Comparison of ENCODE assay signal across 8 cellular contexts in genomic region chr22:44181033-44181911, GRCh38. TPM values are rescaled to one million over a fixed set of nuclear protein-coding genes. Genes with fewer than 3 reads are reported as not detected.
DNase-seq lines count a peak whose midpoint lies in the region; ATAC-seq, FAIRE-seq and TF ChIP-seq lines count a peak whose summit lies in the region.

No MANE protein-coding gene starts in this region.

- ATAC-seq in GM18870 (IDR thresholded peaks at IDR 0.05; ENCODE audit: unreplicated experiment) = no peak

- H3K4me2 ChIP-seq in GM23248 (ENCODE audit: unreplicated experiment) = no peak overlapping the region

- H3K4me3 ChIP-seq in GM23248 = no peak overlapping the region

- FAIRE-seq in D721Med (lab: Jason Lieb, UNC) = no peak

- no peak overlapping the region for H3K27ac ChIP-seq in GM23248

- WGBS in GM23248 (ENCODE audit: low coverage in 1 of 2, low lambda C conversion rate in 2 of 2, missing lambda C conversion rate in 2 of 2), 2 experiments = 69 to 70% methylated on average over 25 to 40 of the region's 40 CpGs

- 0 out of 2 replicates have a peak, but pooled peaks cover 8% of the 10 kb centered on the region for H3F3A ChIP-seq in GM23248 (ENCODE audit: insufficient read depth)

- no peaks in the 10 kb centered on the region for H3K79me2 ChIP-seq in GM23248 (ENCODE audit: insufficient read depth)

- no peak overlapping the region for H3K9ac ChIP-seq in GM23248

- in situ Hi-C loops in GM23248 (cut with MboI) = no loop called here

- no peaks in the 10 kb centered on the region for H3K36me3 ChIP-seq in GM23248 (ENCODE audit: low read depth)

- no peak for TF ChIP-seq CTCF in D721Med (IDR thresholded peaks at IDR 0.05; ENCODE audit: insufficient read depth, missing control alignments)

- H3K27me3 ChIP-seq in GM23248 (replicated peaks; ENCODE audit: insufficient read depth) = peaks cover 14% of the 10 kb centered on the region

- no peaks in the 10 kb centered on the region for H3K9me2 ChIP-seq in GM23248 (ENCODE audit: insufficient read depth)

- DNase-seq in COLO829 (ENCODE audit: low spot score) (peak; percentile 23), MV-4-11 (lab: John Stamatoyannopoulos, UW) (peak; percentile 90), islet precursor cell (peak; percentile 65), GM23248 (no peak), D721Med (ENCODE audit: insufficient read length, low spot score) (no peak)
- peak; percentile 71 for DNase-seq in activated T-cell treated with anti-CD3 and anti-CD28 coated beads, Interleukin-2, amount 50 U/mL, for 1 hour
- peak; percentile 71 for DNase-seq in stimulated activated CD8-positive, alpha-beta memory T cell treated with anti-CD3 and anti-CD28 coated beads, Interleukin-4, amount 100 ng/mL, for 48 hours

- no peak overlapping the region for H2AFZ ChIP-seq in GM23248

- no peaks in the 10 kb centered on the region for H3K9me3 ChIP-seq in GM23248 (ENCODE audit: low read depth)

- H4K20me1 ChIP-seq in GM23248 (ENCODE audit: insufficient read depth) = no peaks in the 10 kb centered on the region

- no peaks in the 10 kb centered on the region for H3K4me1 ChIP-seq in GM23248 (ENCODE audit: insufficient read depth)

RNA-seq across cellular contexts. Expression of gene PARVG, which starts 0.5 kb away (rescaled TPM):
- total RNA-seq in GM23248 (2014; rRNA removed; shearing (Covaris generic)) = not detected in 2 replicates
- 0.27 TPM in 1 of 2 replicates, not detected in the other for polyA plus RNA-seq in GM23248 (2016; fragmentation: Nextera tagmentation; extraction: Ambion mirVana)

Comparison
In these comparisons a context has a peak if more than half of its experiments do, and no peak if none do; other contexts are left out.
1. DNase-seq: peak in COLO829 (single experiment), MV-4-11 (single experiment), activated T-cell treated with anti-CD3 and anti-CD28 coated beads, Interleukin-2, amount 50 U/mL, for 1 hour (single experiment), islet precursor cell (single experiment) and stimulated activated CD8-positive, alpha-beta memory T cell treated with anti-CD3 and anti-CD28 coated beads, Interleukin-4, amount 100 ng/mL, for 48 hours (single experiment); none in GM23248 (single experiment) and D721Med (single experiment).